ENCODE assay signal across 9 cellular contexts in genomic region chr6:35554811-35555210, GRCh38. TPM values are rescaled to one million over a fixed set of nuclear protein-coding genes. Genes with fewer than 3 reads are reported as not detected.
"Had no signal": no experiment of that assay in that cellular context is flagged by ENCODE, and none has a peak within 500 bp of the region (broad histone marks: within the 10 kb centered on the region; RNA-seq: fewer than 3 reads in every experiment).

No MANE protein-coding gene starts in this region.

- H3K27ac ChIP-seq: GM23248, HL-60 had no signal

- H2AFZ ChIP-seq: GM23248 had no signal

- H3K9ac ChIP-seq: GM23248 had no signal

- H3K4me3 ChIP-seq: GM23248, K562 had no signal

- ATAC-seq: HepG2, K562 had no signal

- DNase-seq: GM23248, H9, HCEC 1CT, KG1 had no signal

RNA-seq across cellular contexts. Expression of gene TULP1, which starts 42.1 kb away (rescaled TPM):
- total RNA-seq: GM23248, H9, HepG2, HT1080 had no signal
- polyA plus RNA-seq: GM23248, HepG2, IgD-negative memory B cell had no signal

RNA-seq across cellular contexts. Expression of gene TEAD3, which starts 57.9 kb away (rescaled TPM):
- polyA plus RNA-seq: IgD-negative memory B cell had no signal
